12 cellular contexts compared by ENCODE assay signal in the genomic region with DNA sequence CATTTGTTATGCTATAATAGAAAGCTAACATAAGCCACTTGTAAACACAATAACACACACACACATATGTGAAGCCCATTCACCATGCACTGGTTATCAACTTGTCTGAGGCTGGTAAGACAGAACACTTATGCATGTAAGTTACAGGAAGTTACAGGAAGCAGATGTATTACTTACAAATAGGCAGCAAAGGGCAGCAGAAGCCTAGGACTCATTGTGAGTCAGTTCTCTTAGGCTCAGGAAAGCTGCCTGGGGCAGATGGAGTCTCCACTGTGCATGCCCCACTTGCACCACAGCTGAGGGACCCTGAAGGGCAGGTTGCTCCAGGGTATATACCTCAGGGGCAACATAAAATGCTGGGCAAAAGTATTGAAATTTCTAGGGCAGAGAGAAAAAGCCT.
DNase-seq lines count a peak whose midpoint lies in the region; ATAC-seq, FAIRE-seq and TF ChIP-seq lines count a peak whose summit lies in the region.
"Had no signal": no experiment of that assay in that cellular context is flagged by ENCODE, and none has a peak within 500 bp of the region (broad histone marks: within the 10 kb centered on the region; RNA-seq: fewer than 3 reads in every experiment).

No MANE protein-coding gene starts in this region.

- no peaks in the 10 kb centered on the region for H3K79me2 ChIP-seq in astrocyte (ENCODE audit: insufficient read depth, low read length)
- H3K79me2 ChIP-seq in neural progenitor cell (ENCODE audit: low read depth) = no peaks in the 10 kb centered on the region

- FAIRE-seq in astrocyte (lab: Jason Lieb, UNC) (no peak), kidney (lab: Jason Lieb, UNC) (no peak)

- H3K9me3 ChIP-seq in astrocyte (ENCODE audit: insufficient read depth, low read depth, low read length) (peaks cover 1% of the 10 kb centered on the region), neural progenitor cell (ENCODE audit: low read depth) (no peaks in the 10 kb centered on the region), kidney (ENCODE audit: control insufficient read depth in 1 of 2, low read length in 2 of 2) (no peaks in the 10 kb centered on the region)

- no peak for ATAC-seq in GM21447 (IDR thresholded peaks at IDR 0.05; ENCODE audit: unreplicated experiment)
- ATAC-seq: sciatic nerve had no signal

- no peaks in the 10 kb centered on the region for H3F3A ChIP-seq in neural progenitor cell (ENCODE audit: low read depth)

- TF ChIP-seq CTCF in astrocyte (IDR thresholded peaks at IDR 0.05; ENCODE audit: insufficient read depth, low read depth, low read length) = no peak
- no peak for TF ChIP-seq CTCF in neural progenitor cell (IDR thresholded peaks at IDR 0.05)
- no peak for TF ChIP-seq CTCF in kidney (IDR thresholded peaks at IDR 0.05; ENCODE audit: borderline replicate concordance, extremely low read depth, insufficient read depth)

- no peak overlapping the region for H3K27ac ChIP-seq in astrocyte (ENCODE audit: low read depth, low read length)
- no peak overlapping the region for H3K27ac ChIP-seq in neural progenitor cell
- H3K27ac ChIP-seq in kidney (ENCODE audit: low read depth in 2 of 2, low read length in 2 of 2) = no peak overlapping the region
- H3K27ac ChIP-seq: KMS-11 had no signal

- H3K27me3 ChIP-seq in astrocyte (ENCODE audit: insufficient read depth, low read length) = no peaks in the 10 kb centered on the region
- H3K27me3 ChIP-seq in neural progenitor cell = no peaks in the 10 kb centered on the region

- no peak overlapping the region for H3K27ac Mint-ChIP-seq in astrocyte (ENCODE audit: unreplicated experiment)
- no peak overlapping the region for H3K27ac Mint-ChIP-seq in neural progenitor cell

- no peaks in the 10 kb centered on the region for H4K20me1 ChIP-seq in astrocyte (ENCODE audit: insufficient read depth, low read length)
- H4K20me1 ChIP-seq in neural progenitor cell (ENCODE audit: low read depth) = no peaks in the 10 kb centered on the region

- H3K36me3 ChIP-seq in astrocyte (ENCODE audit: insufficient read depth, low read length) (no peaks in the 10 kb centered on the region), neural progenitor cell (no peaks in the 10 kb centered on the region), kidney (ENCODE audit: control insufficient read depth in 1 of 2, insufficient read depth in 2 of 2, low read length in 2 of 2) (no peaks in the 10 kb centered on the region)

- H3K4me3 ChIP-seq in astrocyte (ENCODE audit: insufficient read depth, low read depth, low read length) = no peak overlapping the region
- H3K4me3 ChIP-seq in neural progenitor cell = no peak overlapping the region
- H3K4me3 ChIP-seq in kidney (ENCODE audit: low read length in 2 of 2) = no peak overlapping the region

- peak; percentile 78 for DNase-seq in ELR (ENCODE audit: low read depth)
- peak; percentile 94 to 96 for DNase-seq in Kasumi-1 (lab: John Stamatoyannopoulos, UW)
- peak; percentile 41 for DNase-seq in astrocyte (ENCODE audit: low read depth)
- peak; percentile 48 for DNase-seq in kidney tubule cell (ENCODE audit: low spot score)
- DNase-seq in neural progenitor cell (ENCODE audit: low spot score) = no peak
- no peak for DNase-seq in kidney
- DNase-seq in NCI-H187 treated with DMSO at 0.1 percent for 48 hours (lab: John Stamatoyannopoulos, UW) = no peak
- DNase-seq: activated naive CD4-positive, alpha-beta T cell; NCI-H524 had no signal

- H3K9ac ChIP-seq in astrocyte (ENCODE audit: low read length) (no peak overlapping the region), neural progenitor cell (no peak overlapping the region), kidney (ENCODE audit: low read length in 2 of 2) (no peak overlapping the region)
- H3K9ac ChIP-seq: KMS-11 had no signal

- H2AFZ ChIP-seq in astrocyte (ENCODE audit: low read depth, low read length) (no peak overlapping the region), neural progenitor cell (replicated peaks) (no peak overlapping the region)

- H3K4me2 ChIP-seq in astrocyte (ENCODE audit: low read length) (no peak overlapping the region), neural progenitor cell (no peak overlapping the region)
- H3K4me2 ChIP-seq: KMS-11 had no signal

- H3K27me3 Mint-ChIP-seq in astrocyte (ENCODE audit: low read depth, unreplicated experiment) = no peaks in the 10 kb centered on the region
- H3K27me3 Mint-ChIP-seq in neural progenitor cell (ENCODE audit: insufficient read depth, low read depth) = no peaks in the 10 kb centered on the region

- H3K4me1 Mint-ChIP-seq in astrocyte (ENCODE audit: low read depth, unreplicated experiment) = peaks cover 21% of the 10 kb centered on the region
- H3K4me1 Mint-ChIP-seq in neural progenitor cell = peaks cover 3% of the 10 kb centered on the region

- H3K9me3 Mint-ChIP-seq in astrocyte (ENCODE audit: unreplicated experiment) (no peaks in the 10 kb centered on the region), neural progenitor cell (peaks cover 10% of the 10 kb centered on the region)

- no peak overlapping the region for H3K4me3 Mint-ChIP-seq in astrocyte (ENCODE audit: unreplicated experiment)
- no peak overlapping the region for H3K4me3 Mint-ChIP-seq in neural progenitor cell

- H3K4me1 ChIP-seq in astrocyte (ENCODE audit: insufficient read depth, low read length) (no peaks in the 10 kb centered on the region), neural progenitor cell (no peaks in the 10 kb centered on the region), kidney (ENCODE audit: control insufficient read depth in 1 of 2, insufficient read depth in 1 of 2, low read depth in 1 of 2, low read length in 2 of 2) (no peaks in the 10 kb centered on the region)

- intact Hi-C loops in kidney (cut with DNase I) = no loop called here

- H3K36me3 Mint-ChIP-seq in astrocyte (ENCODE audit: low read depth, unreplicated experiment) = no peaks in the 10 kb centered on the region
- no peaks in the 10 kb centered on the region for H3K36me3 Mint-ChIP-seq in neural progenitor cell

Comparison
In these comparisons a context has a peak if more than half of its experiments do, and no peak if none do; other contexts are left out.
1. DNase-seq: peak in ELR (single experiment), Kasumi-1 (2 of 2), astrocyte (single experiment) and kidney tubule cell (single experiment); none in neural progenitor cell (single experiment), kidney (single experiment) and NCI-H187 treated with DMSO at 0.1 percent for 48 hours (single experiment).